Comparison of ENCODE assay signal across 1 cellular context in the genomic region with DNA sequence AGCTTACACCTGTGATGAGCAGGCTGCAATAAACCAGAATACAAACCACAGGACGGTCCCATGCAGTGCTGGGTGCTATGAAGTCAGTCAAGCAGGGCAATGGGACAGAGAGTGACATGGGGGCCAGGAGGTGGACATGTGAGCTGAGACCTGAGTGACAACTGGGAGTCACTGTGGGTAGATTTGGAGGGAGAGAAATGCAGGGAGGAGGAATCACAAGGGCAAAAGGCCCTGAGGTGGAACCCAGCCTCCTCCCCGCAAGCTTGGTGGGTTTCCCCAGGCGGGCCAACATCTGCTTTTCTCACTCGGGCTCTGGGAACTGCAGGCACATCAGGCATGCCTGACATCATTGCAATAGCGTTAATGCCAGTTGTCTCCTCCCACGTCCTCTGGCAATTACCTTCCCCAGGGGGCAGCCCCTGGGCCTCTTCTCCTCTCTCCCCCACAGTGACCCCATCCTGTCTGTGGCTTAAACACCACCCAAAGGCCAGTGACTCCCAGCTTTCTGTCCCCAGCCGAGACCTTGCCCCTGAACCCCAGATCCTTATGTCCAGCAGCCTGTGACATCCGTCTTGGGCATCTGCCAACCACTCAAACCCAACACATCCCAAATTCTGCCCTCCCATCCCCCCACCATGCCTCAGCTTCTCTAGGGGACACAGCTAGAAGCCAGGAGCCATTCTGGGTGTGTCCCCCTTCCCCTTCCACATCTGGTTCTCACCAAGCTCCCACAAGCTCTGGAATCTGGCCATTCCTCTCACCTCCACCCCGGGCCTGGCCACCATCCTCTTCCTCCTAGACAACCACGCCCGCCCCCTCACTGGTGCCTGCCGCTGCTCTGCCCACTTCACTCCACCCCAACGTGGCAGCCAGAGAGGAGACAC.
TF ChIP-seq lines count a peak whose summit lies in the region.

No MANE protein-coding gene starts in this region.

TF ChIP-seq in GM12878, 131 proteins besides CTCF, POLR2A, EP300 and RAD21 (continues in another document):
- TF ChIP-seq HDGF (IDR thresholded peaks at IDR 0.05) = peak; percentile 70; the same call in 1 of the 2 replicates
- peak; percentile 46; the same call in 1 of the 2 replicates for TF ChIP-seq JUNB (IDR thresholded peaks at IDR 0.05)
- TF ChIP-seq SREBF1 (IDR thresholded peaks at IDR 0.05; ENCODE audit: low read length) = peak; percentile 40; the same call in 1 of the 2 replicates
- peak; percentile 91 for TF ChIP-seq GATAD2B (conservative IDR thresholded peaks at IDR 0.05; ENCODE audit: low read depth)
- TF ChIP-seq RFX5 (IDR thresholded peaks at IDR 0.05; ENCODE audit: low read depth, low read length) = peak; percentile 25; the same call in 1 of the 2 replicates
- TF ChIP-seq, protein P1, sequence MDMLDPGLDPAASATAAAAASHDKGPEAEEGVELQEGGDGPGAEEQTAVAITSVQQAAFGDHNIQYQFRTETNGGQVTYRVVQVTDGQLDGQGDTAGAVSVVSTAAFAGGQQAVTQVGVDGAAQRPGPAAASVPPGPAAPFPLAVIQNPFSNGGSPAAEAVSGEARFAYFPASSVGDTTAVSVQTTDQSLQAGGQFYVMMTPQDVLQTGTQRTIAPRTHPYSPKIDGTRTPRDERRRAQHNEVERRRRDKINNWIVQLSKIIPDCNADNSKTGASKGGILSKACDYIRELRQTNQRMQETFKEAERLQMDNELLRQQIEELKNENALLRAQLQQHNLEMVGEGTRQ (IDR thresholded peaks at IDR 0.05; ENCODE audit: borderline replicate concordance, low read depth, low read length) = no peak
- no peak for TF ChIP-seq HDAC2 (IDR thresholded peaks at IDR 0.05)
- TF ChIP-seq YBX1 (IDR thresholded peaks at IDR 0.05) = no peak
- peak; percentile 45; the same call in 1 of the 2 replicates for TF ChIP-seq ZBED1 (IDR thresholded peaks at IDR 0.05; ENCODE audit: borderline replicate concordance)
- TF ChIP-seq, protein P2, sequence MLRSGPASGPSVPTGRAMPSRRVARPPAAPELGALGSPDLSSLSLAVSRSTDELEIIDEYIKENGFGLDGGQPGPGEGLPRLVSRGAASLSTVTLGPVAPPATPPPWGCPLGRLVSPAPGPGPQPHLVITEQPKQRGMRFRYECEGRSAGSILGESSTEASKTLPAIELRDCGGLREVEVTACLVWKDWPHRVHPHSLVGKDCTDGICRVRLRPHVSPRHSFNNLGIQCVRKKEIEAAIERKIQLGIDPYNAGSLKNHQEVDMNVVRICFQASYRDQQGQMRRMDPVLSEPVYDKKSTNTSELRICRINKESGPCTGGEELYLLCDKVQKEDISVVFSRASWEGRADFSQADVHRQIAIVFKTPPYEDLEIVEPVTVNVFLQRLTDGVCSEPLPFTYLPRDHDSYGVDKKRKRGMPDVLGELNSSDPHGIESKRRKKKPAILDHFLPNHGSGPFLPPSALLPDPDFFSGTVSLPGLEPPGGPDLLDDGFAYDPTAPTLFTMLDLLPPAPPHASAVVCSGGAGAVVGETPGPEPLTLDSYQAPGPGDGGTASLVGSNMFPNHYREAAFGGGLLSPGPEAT (IDR thresholded peaks at IDR 0.05; ENCODE audit: low read depth) = peak; percentile 84
- TF ChIP-seq BHLHE40 (IDR thresholded peaks at IDR 0.05; ENCODE audit: borderline replicate concordance in 1 of 2, low read depth in 2 of 2, low read length in 1 of 2) = peak; percentile 41 to 66; a peak in 2 of 4 replicates
- TF ChIP-seq POU2F2 (IDR thresholded peaks at IDR 0.05; ENCODE audit: borderline replicate concordance, low read depth, low read length) = 0 out of 3 replicates have a peak, but pooled peaks have one; percentile 21
- TF ChIP-seq, protein P3, sequence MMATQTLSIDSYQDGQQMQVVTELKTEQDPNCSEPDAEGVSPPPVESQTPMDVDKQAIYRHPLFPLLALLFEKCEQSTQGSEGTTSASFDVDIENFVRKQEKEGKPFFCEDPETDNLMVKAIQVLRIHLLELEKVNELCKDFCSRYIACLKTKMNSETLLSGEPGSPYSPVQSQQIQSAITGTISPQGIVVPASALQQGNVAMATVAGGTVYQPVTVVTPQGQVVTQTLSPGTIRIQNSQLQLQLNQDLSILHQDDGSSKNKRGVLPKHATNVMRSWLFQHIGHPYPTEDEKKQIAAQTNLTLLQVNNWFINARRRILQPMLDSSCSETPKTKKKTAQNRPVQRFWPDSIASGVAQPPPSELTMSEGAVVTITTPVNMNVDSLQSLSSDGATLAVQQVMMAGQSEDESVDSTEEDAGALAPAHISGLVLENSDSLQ (IDR thresholded peaks at IDR 0.05) = peak; percentile 83
- TF ChIP-seq, protein P4, sequence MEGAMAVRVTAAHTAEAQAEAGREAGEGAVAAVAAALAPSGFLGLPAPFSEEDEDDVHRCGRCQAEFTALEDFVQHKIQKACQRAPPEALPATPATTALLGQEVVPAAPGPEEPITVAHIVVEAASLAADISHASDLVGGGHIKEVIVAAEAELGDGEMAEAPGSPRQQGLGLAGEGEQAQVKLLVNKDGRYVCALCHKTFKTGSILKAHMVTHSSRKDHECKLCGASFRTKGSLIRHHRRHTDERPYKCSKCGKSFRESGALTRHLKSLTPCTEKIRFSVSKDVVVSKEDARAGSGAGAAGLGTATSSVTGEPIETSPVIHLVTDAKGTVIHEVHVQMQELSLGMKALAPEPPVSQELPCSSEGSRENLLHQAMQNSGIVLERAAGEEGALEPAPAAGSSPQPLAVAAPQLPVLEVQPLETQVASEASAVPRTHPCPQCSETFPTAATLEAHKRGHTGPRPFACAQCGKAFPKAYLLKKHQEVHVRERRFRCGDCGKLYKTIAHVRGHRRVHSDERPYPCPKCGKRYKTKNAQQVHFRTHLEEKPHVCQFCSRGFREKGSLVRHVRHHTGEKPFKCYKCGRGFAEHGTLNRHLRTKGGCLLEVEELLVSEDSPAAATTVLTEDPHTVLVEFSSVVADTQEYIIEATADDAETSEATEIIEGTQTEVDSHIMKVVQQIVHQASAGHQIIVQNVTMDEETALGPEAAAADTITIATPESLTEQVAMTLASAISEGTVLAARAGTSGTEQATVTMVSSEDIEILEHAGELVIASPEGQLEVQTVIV (IDR thresholded peaks at IDR 0.05; ENCODE audit: borderline replicate concordance, partially characterized antibody) = peak; percentile 24
- no peak for TF ChIP-seq ESRRA (IDR thresholded peaks at IDR 0.05; ENCODE audit: low read length)
- TF ChIP-seq RELA (IDR thresholded peaks at IDR 0.05; ENCODE audit: borderline replicate concordance, partially characterized antibody) = peak; percentile 64
- peak; percentile 31; the same call in 1 of the 2 replicates for TF ChIP-seq NFIC (IDR thresholded peaks at IDR 0.05; ENCODE audit: low read depth, low read length)
- 0 out of 2 replicates have a peak, but pooled peaks have one; percentile 24 for TF ChIP-seq PAX5 (IDR thresholded peaks at IDR 0.05; ENCODE audit: borderline replicate concordance, low read depth, low read length)
- TF ChIP-seq MYC (IDR thresholded peaks at IDR 0.05; ENCODE audit: insufficient read depth, insufficient read length, insufficient replicate concordance, low read length, severe bottlenecking) = no peak
- TF ChIP-seq SPI1 (IDR thresholded peaks at IDR 0.05; ENCODE audit: borderline replicate concordance, insufficient read depth, low read depth, low read length) = no peak
- 0 out of 2 replicates have a peak, but pooled peaks have one; percentile 20 for TF ChIP-seq CHD2 (IDR thresholded peaks at IDR 0.05; ENCODE audit: borderline replicate concordance, low read depth, low read length)
- TF ChIP-seq, protein P5, sequence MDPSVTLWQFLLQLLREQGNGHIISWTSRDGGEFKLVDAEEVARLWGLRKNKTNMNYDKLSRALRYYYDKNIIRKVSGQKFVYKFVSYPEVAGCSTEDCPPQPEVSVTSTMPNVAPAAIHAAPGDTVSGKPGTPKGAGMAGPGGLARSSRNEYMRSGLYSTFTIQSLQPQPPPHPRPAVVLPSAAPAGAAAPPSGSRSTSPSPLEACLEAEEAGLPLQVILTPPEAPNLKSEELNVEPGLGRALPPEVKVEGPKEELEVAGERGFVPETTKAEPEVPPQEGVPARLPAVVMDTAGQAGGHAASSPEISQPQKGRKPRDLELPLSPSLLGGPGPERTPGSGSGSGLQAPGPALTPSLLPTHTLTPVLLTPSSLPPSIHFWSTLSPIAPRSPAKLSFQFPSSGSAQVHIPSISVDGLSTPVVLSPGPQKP (IDR thresholded peaks at IDR 0.05; ENCODE audit: low read depth, low read length) = no peak
- TF ChIP-seq YY1 (IDR thresholded peaks at IDR 0.05; ENCODE audit: low read depth, low read length) = no peak
- TF ChIP-seq, protein P6, sequence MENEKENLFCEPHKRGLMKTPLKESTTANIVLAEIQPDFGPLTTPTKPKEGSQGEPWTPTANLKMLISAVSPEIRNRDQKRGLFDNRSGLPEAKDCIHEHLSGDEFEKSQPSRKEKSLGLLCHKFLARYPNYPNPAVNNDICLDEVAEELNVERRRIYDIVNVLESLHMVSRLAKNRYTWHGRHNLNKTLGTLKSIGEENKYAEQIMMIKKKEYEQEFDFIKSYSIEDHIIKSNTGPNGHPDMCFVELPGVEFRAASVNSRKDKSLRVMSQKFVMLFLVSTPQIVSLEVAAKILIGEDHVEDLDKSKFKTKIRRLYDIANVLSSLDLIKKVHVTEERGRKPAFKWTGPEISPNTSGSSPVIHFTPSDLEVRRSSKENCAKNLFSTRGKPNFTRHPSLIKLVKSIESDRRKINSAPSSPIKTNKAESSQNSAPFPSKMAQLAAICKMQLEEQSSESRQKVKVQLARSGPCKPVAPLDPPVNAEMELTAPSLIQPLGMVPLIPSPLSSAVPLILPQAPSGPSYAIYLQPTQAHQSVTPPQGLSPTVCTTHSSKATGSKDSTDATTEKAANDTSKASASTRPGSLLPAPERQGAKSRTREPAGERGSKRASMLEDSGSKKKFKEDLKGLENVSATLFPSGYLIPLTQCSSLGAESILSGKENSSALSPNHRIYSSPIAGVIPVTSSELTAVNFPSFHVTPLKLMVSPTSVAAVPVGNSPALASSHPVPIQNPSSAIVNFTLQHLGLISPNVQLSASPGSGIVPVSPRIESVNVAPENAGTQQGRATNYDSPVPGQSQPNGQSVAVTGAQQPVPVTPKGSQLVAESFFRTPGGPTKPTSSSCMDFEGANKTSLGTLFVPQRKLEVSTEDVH (IDR thresholded peaks at IDR 0.05; ENCODE audit: low read depth, partially characterized antibody) = no peak
- TF ChIP-seq EGR1 (IDR thresholded peaks at IDR 0.05; ENCODE audit: borderline replicate concordance in 1 of 2, low read depth in 2 of 2, low read length in 2 of 2) = peak in 1 of 2 experiments; percentile 82; a peak in 2 of 3 replicates
- no peak for TF ChIP-seq ASH2L (IDR thresholded peaks at IDR 0.05; ENCODE audit: borderline replicate concordance, low read depth)
- no peak for TF ChIP-seq NR2C2 (IDR thresholded peaks at IDR 0.05; ENCODE audit: borderline replicate concordance, control insufficient read depth, insufficient read length, low read depth)
- peak; percentile 72; the same call in 1 of the 2 replicates for TF ChIP-seq NBN (IDR thresholded peaks at IDR 0.05)
- TF ChIP-seq, protein P7, sequence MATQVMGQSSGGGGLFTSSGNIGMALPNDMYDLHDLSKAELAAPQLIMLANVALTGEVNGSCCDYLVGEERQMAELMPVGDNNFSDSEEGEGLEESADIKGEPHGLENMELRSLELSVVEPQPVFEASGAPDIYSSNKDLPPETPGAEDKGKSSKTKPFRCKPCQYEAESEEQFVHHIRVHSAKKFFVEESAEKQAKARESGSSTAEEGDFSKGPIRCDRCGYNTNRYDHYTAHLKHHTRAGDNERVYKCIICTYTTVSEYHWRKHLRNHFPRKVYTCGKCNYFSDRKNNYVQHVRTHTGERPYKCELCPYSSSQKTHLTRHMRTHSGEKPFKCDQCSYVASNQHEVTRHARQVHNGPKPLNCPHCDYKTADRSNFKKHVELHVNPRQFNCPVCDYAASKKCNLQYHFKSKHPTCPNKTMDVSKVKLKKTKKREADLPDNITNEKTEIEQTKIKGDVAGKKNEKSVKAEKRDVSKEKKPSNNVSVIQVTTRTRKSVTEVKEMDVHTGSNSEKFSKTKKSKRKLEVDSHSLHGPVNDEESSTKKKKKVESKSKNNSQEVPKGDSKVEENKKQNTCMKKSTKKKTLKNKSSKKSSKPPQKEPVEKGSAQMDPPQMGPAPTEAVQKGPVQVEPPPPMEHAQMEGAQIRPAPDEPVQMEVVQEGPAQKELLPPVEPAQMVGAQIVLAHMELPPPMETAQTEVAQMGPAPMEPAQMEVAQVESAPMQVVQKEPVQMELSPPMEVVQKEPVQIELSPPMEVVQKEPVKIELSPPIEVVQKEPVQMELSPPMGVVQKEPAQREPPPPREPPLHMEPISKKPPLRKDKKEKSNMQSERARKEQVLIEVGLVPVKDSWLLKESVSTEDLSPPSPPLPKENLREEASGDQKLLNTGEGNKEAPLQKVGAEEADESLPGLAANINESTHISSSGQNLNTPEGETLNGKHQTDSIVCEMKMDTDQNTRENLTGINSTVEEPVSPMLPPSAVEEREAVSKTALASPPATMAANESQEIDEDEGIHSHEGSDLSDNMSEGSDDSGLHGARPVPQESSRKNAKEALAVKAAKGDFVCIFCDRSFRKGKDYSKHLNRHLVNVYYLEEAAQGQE (IDR thresholded peaks at IDR 0.05; ENCODE audit: low read depth, low read length) = no peak
- TF ChIP-seq, protein P8, sequence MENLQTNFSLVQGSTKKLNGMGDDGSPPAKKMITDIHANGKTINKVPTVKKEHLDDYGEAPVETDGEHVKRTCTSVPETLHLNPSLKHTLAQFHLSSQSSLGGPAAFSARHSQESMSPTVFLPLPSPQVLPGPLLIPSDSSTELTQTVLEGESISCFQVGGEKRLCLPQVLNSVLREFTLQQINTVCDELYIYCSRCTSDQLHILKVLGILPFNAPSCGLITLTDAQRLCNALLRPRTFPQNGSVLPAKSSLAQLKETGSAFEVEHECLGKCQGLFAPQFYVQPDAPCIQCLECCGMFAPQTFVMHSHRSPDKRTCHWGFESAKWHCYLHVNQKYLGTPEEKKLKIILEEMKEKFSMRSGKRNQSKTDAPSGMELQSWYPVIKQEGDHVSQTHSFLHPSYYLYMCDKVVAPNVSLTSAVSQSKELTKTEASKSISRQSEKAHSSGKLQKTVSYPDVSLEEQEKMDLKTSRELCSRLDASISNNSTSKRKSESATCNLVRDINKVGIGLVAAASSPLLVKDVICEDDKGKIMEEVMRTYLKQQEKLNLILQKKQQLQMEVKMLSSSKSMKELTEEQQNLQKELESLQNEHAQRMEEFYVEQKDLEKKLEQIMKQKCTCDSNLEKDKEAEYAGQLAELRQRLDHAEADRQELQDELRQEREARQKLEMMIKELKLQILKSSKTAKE (IDR thresholded peaks at IDR 0.05; ENCODE audit: low read depth, poor library complexity, severe bottlenecking) = peak; percentile 75
- TF ChIP-seq, protein P9, sequence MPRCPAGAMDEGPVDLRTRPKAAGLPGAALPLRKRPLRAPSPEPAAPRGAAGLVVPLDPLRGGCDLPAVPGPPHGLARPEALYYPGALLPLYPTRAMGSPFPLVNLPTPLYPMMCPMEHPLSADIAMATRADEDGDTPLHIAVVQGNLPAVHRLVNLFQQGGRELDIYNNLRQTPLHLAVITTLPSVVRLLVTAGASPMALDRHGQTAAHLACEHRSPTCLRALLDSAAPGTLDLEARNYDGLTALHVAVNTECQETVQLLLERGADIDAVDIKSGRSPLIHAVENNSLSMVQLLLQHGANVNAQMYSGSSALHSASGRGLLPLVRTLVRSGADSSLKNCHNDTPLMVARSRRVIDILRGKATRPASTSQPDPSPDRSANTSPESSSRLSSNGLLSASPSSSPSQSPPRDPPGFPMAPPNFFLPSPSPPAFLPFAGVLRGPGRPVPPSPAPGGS (IDR thresholded peaks at IDR 0.05; ENCODE audit: borderline replicate concordance, insufficient read depth, low read depth, low read length, poor library complexity, severe bottlenecking) = peak; percentile 77
- TF ChIP-seq BCL11A (IDR thresholded peaks at IDR 0.05; ENCODE audit: low read depth, low read length) = peak; percentile 56; the same call in 1 of the 2 replicates
- peak; percentile 94 for TF ChIP-seq ATF7 (IDR thresholded peaks at IDR 0.05; ENCODE audit: low read depth)
- peak; percentile 83 for TF ChIP-seq EED (IDR thresholded peaks at IDR 0.05; ENCODE audit: low read depth)
